In the genomic region with DNA sequence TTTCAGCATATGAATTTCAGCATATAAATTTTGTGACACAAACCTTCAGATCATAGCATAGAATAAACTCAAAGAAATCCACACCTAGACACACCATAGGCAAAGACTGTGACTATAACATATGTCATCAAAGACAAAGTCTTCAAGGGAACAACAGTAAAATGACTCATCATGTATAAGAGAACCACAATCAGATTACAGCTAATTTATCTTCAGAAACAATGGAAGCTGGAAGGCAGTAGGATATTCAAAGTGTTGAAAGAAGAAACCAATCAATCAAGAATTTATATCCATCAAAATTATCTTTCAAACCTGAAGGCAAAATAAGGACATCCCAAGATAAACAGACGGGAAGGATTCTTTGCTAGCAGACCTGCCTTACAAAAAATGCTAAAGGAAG, we compare ENCODE assay signal across 22 cellular contexts. TPM values are rescaled to one million over a fixed set of nuclear protein-coding genes. Genes with fewer than 3 reads are reported as not detected.
A peak's percentile ranks its signal among the peaks of the same experiment; 100 is the strongest.
DNase-seq lines count a peak whose midpoint lies in the region; ATAC-seq, FAIRE-seq and TF ChIP-seq lines count a peak whose summit lies in the region.
"Had no signal": no experiment of that assay in that cellular context is flagged by ENCODE, and none has a peak within 500 bp of the region (broad histone marks: within the 10 kb centered on the region; RNA-seq: fewer than 3 reads in every experiment).

No MANE protein-coding gene starts in this region.

- H3K9me3 Mint-ChIP-seq in Caco-2 (ENCODE audit: unreplicated experiment): no peaks in the 10 kb centered on the region
- H3K9me3 Mint-ChIP-seq: immature natural killer cell had no signal

- peaks cover 8% of the 10 kb centered on the region for H3F3A ChIP-seq in PC-3 (ENCODE audit: low read length, unreplicated experiment)

- TF ChIP-seq RAD21 in HepG2 (CRISPR knock-in tag; IDR thresholded peaks at IDR 0.05): no peak

- ATAC-seq in HepG2: no peak
- no peak for ATAC-seq in right lobe of liver
- peak; percentile 98 for ATAC-seq in PC-3
- no peak for ATAC-seq in HG02840 (IDR thresholded peaks at IDR 0.05; ENCODE audit: low FRiP score, unreplicated experiment)
- ATAC-seq: GM12878; lower lobe of right lung; naive thymus-derived CD4-positive, alpha-beta T cell had no signal

- no peak overlapping the region for H3K27ac Mint-ChIP-seq in Caco-2 (ENCODE audit: unreplicated experiment)
- H3K27ac Mint-ChIP-seq: immature natural killer cell; naive thymus-derived CD4-positive, alpha-beta T cell had no signal

- BruUV-seq in HepG2 (replicated peaks; lab: Mats Ljungman, UMichigan) (no TSS peak), PC-3 (replicated peaks; lab: Mats Ljungman, UMichigan) (no TSS peak), Caco-2 (replicated peaks; lab: Mats Ljungman, UMichigan) (no TSS peak)

- H3K4me1 ChIP-seq in HepG2 (ENCODE audit: insufficient read depth, low read length): peaks cover 59% of the 10 kb centered on the region
- no peaks in the 10 kb centered on the region for H3K4me1 ChIP-seq in right lobe of liver
- H3K4me1 ChIP-seq in PC-3 (ENCODE audit: insufficient read depth, low read length): peaks cover 5% of the 10 kb centered on the region
- H3K4me1 ChIP-seq in Caco-2: no peaks in the 10 kb centered on the region
- H3K4me1 ChIP-seq: lower lobe of right lung, parathyroid adenoma, SJCRH30 had no signal

- H3K9ac ChIP-seq in HepG2 (ENCODE audit: insufficient read depth, low read depth, low read length): no peak overlapping the region
- H3K9ac ChIP-seq in PC-3 (ENCODE audit: low read length): no peak overlapping the region
- H3K9ac ChIP-seq: parathyroid adenoma had no signal

- H3K79me2 ChIP-seq in HepG2 (ENCODE audit: insufficient read depth, low read length): no peaks in the 10 kb centered on the region
- H3K79me2 ChIP-seq in PC-3 (ENCODE audit: low read length): no peaks in the 10 kb centered on the region
- H3K79me2 ChIP-seq: parathyroid adenoma had no signal

- CTCF ChIA-PET in HepG2 (lab: Yijun Ruan, JAX; ENCODE audit: low intra/inter-chr PET ratio, low total read pairs) (no interaction called here), PC-3 (lab: Charles Lee) (no interaction called here), Caco-2 (lab: Charles Lee) (no interaction called here)

- H4K20me1 ChIP-seq in HepG2 (ENCODE audit: insufficient read depth, low read length) (no peaks in the 10 kb centered on the region), PC-3 (ENCODE audit: low read length) (no peaks in the 10 kb centered on the region)

- TF ChIP-seq CTCF in HepG2 (CRISPR knock-in tag; IDR thresholded peaks at IDR 0.05) (no peak), right lobe of liver (IDR thresholded peaks at IDR 0.05) (no peak), PC-3 (conservative IDR thresholded peaks at IDR 0.05; ENCODE audit: low read depth, low read length) (no peak), GM10266 (IDR thresholded peaks at IDR 0.05; ENCODE audit: control insufficient read depth, insufficient read depth, low read depth, missing control alignments) (no peak), Caco-2 (IDR thresholded peaks at IDR 0.05; ENCODE audit: insufficient read depth in 1 of 2, low read depth in 1 of 2, low read length in 1 of 2, severe bottlenecking in 1 of 2, unreplicated experiment in 1 of 2) (no peak), brain microvascular endothelial cell (IDR thresholded peaks at IDR 0.05; ENCODE audit: low read depth, low read length, missing control alignments) (no peak)

- no peaks in the 10 kb centered on the region for H3K9me3 ChIP-seq in HepG2 (ENCODE audit: low read length)
- no peaks in the 10 kb centered on the region for H3K9me3 ChIP-seq in right lobe of liver
- peaks cover 8% of the 10 kb centered on the region; the same call in 1 of the 2 replicates for H3K9me3 ChIP-seq in PC-3 (ENCODE audit: low read length)
- no peaks in the 10 kb centered on the region for H3K9me3 ChIP-seq in Caco-2
- H3K9me3 ChIP-seq: lower lobe of right lung, SJCRH30 had no signal

- in situ Hi-C loops in HepG2 (cut with HindIII; ENCODE audit: extremely low pct_ligation_motif_present, low pct_unique_long_range_greater_than_20kb) (no loop called here), brain microvascular endothelial cell (cut with HindIII; ENCODE audit: low pct_ligation_motif_present, low sequenced_read_pairs) (no loop called here)

- DNase-seq in HepG2 (ENCODE audit: low spot score) (no peak), right lobe of liver (no peak), PC-3 (peak; percentile 77), epithelial cell of prostate (ENCODE audit: low read depth, low spot score) (peak; percentile 45), GM10266 (ENCODE audit: extremely low spot score) (no peak), Caco-2 (no peak), brain microvascular endothelial cell (no peak)
- DNase-seq: activated CD8-positive, alpha-beta memory T cell treated with anti-CD3 and anti-CD28 coated beads, Interleukin-2, amount 50 U/mL, for 4 hours; activated naive CD4-positive, alpha-beta T cell; erythroblast; head of caudate nucleus; immature natural killer cell; KG1; lower lobe of right lung; naive thymus-derived CD4-positive, alpha-beta T cell; NCI-H146; SJCRH30 had no signal

- H3K36me3 ChIP-seq in HepG2 (replicated peaks in 1 of 2; ENCODE audit: control insufficient read depth in 1 of 2, insufficient read depth in 2 of 2, low read length in 2 of 2) (no peaks in the 10 kb centered on the region), right lobe of liver (no peaks in the 10 kb centered on the region), PC-3 (ENCODE audit: low read depth, low read length) (no peaks in the 10 kb centered on the region), Caco-2 (ENCODE audit: control insufficient read depth, insufficient read depth, low read length) (no peaks in the 10 kb centered on the region), brain microvascular endothelial cell (replicated peaks) (no peaks in the 10 kb centered on the region)
- H3K36me3 ChIP-seq: lower lobe of right lung, SJCRH30 had no signal

- H3K4me3 ChIP-seq in HepG2 (replicated peaks in 1 of 3; ENCODE audit: insufficient read depth in 1 of 3, low read depth in 2 of 3, low read length in 3 of 3): no peak overlapping the region
- H3K4me3 ChIP-seq in right lobe of liver: no peak overlapping the region
- H3K4me3 ChIP-seq in PC-3 (ENCODE audit: low read length): no peak overlapping the region
- no peak overlapping the region for H3K4me3 ChIP-seq in Caco-2 (ENCODE audit: low read depth, low read length)
- no peak overlapping the region for H3K4me3 ChIP-seq in brain microvascular endothelial cell (ENCODE audit: low read depth, low read length)
- H3K4me3 ChIP-seq: GM12878, lower lobe of right lung, SJCRH30, skin epidermis had no signal

- H3K9me2 ChIP-seq in PC-3 (replicated peaks; ENCODE audit: low read length): no peaks in the 10 kb centered on the region

- H3K27me3 Mint-ChIP-seq in Caco-2 (ENCODE audit: insufficient read depth, unreplicated experiment): no peaks in the 10 kb centered on the region

- POLR2A ChIA-PET in HepG2 (lab: Yijun Ruan, JAX): interaction anchor here (2.8 kb wide), 1 partner anchor 62 kb away, joined by 16 read pairs; no protein-coding TSS in a partner anchor
- POLR2A ChIA-PET in PC-3 (lab: Charles Lee; ENCODE audit: unreplicated experiment): interaction anchor here (0.6 kb wide), 1 partner anchor 62 kb away, joined by 3 read pairs; no protein-coding TSS in a partner anchor
- POLR2A ChIA-PET in Caco-2 (lab: Charles Lee): no interaction called here

- H3K4me2 ChIP-seq in HepG2 (ENCODE audit: low read depth, low read length) (no peak overlapping the region), PC-3 (ENCODE audit: low read length) (no peak overlapping the region)

- TF ChIP-seq POLR2A in HepG2 (IDR thresholded peaks at IDR 0.05; ENCODE audit: insufficient read depth in 1 of 2, low read depth in 2 of 2, low read length in 2 of 2): no peak
- no peak for TF ChIP-seq POLR2A in right lobe of liver (IDR thresholded peaks at IDR 0.05)

- intact Hi-C loops in HepG2 (cut with micrococcal nuclease; ENCODE audit: unreplicated experiment): no loop called here
- intact Hi-C loops in right lobe of liver (cut with DNase I): no loop called here
- intact Hi-C loops in PC-3 (cut with micrococcal nuclease): loop anchor here (1.0 to 2.0 kb wide), 2 partner anchors 8 to 63 kb away; no protein-coding TSS in a partner anchor
- intact Hi-C loops in Caco-2 (cut with micrococcal nuclease; ENCODE audit: unreplicated experiment): no loop called here

- no peak overlapping the region for H3K4me3 Mint-ChIP-seq in Caco-2 (ENCODE audit: unreplicated experiment)
- H3K4me3 Mint-ChIP-seq: immature natural killer cell; naive thymus-derived CD4-positive, alpha-beta T cell had no signal

- H3K4me1 Mint-ChIP-seq in Caco-2 (ENCODE audit: low read depth, unreplicated experiment): no peaks in the 10 kb centered on the region
- H3K4me1 Mint-ChIP-seq: immature natural killer cell; naive thymus-derived CD4-positive, alpha-beta T cell had no signal

- H3K27me3 ChIP-seq in HepG2 (ENCODE audit: control insufficient read depth in 1 of 2, insufficient read depth in 2 of 2, low read length in 2 of 2) (no peaks in the 10 kb centered on the region), right lobe of liver (no peaks in the 10 kb centered on the region), PC-3 (ENCODE audit: low read length) (no peaks in the 10 kb centered on the region), Caco-2 (replicated peaks; ENCODE audit: control insufficient read depth, insufficient read depth, low read length) (no peaks in the 10 kb centered on the region), brain microvascular endothelial cell (replicated peaks) (no peaks in the 10 kb centered on the region)
- H3K27me3 ChIP-seq: SJCRH30 had no signal

- no peak overlapping the region for H3K27ac ChIP-seq in HepG2 (ENCODE audit: extremely low read length, insufficient read depth, low read length)
- no peak overlapping the region for H3K27ac ChIP-seq in right lobe of liver
- peak overlapping the region; percentile 75 for H3K27ac ChIP-seq in PC-3 (ENCODE audit: low read length)
- peak overlapping the region; percentile 68 for H3K27ac ChIP-seq in epithelial cell of prostate
- no peak overlapping the region for H3K27ac ChIP-seq in brain microvascular endothelial cell
- H3K27ac ChIP-seq: lower lobe of right lung, parathyroid adenoma, SJCRH30, skin epidermis had no signal

- H2AFZ ChIP-seq in HepG2 (ENCODE audit: low read length): no peak overlapping the region
- H2AFZ ChIP-seq in PC-3 (ENCODE audit: low read length): no peak overlapping the region
- H2AFZ ChIP-seq: parathyroid adenoma had no signal

- no peaks in the 10 kb centered on the region for H3K36me3 Mint-ChIP-seq in Caco-2 (ENCODE audit: insufficient read depth, unreplicated experiment)
- H3K36me3 Mint-ChIP-seq: immature natural killer cell had no signal

- WGBS in HepG2 (ENCODE audit: low lambda C conversion rate): 95% methylated on average over 1 of the region's 1 CpG
- 69% methylated on average over 1 of the region's 1 CpG for WGBS in right lobe of liver (ENCODE audit: insufficient coverage, low coverage, low lambda C conversion rate, missing lambda C conversion rate)

- FAIRE-seq in HepG2 (lab: Jason Lieb, UNC): no peak
- FAIRE-seq: GM12878 had no signal

- TF ChIP-seq EP300 in HepG2 (IDR thresholded peaks at IDR 0.05; ENCODE audit: low read depth in 2 of 2, low read length in 2 of 2) (no peak), HepG2 (CRISPR knock-in tag; IDR thresholded peaks at IDR 0.05; ENCODE audit: borderline replicate concordance) (no peak)

RNA-seq across cellular contexts. Expression of a gene that starts 29.0 kb away (rescaled TPM):
- total RNA-seq in HepG2 (2016; rRNA removed; fragmentation: Illumina TruSeq; extraction: Trizol) (48.2 and 95.5 TPM in 2 replicates), right lobe of liver (10 to 100 TPM in 1 of 6 experiments, 1 to 10 TPM in 2, not detected in 3; 1.7 to 13.4 (median 3.8) TPM), PC-3 (2014; rRNA removed) (not detected in 2 replicates), Caco-2 (2022) (not detected in 2 replicates)
- 20.1 and 21.5 TPM in 2 replicates for total RNA-seq in HepG2 (2016; cell fraction: cytosol; rRNA removed; fragmentation: Illumina TruSeq; extraction: Trizol; ENCODE audit: low read depth)
- 42.8 and 103 TPM in 2 replicates for total RNA-seq in HepG2 (2016; cell fraction: insoluble cytoplasmic fraction; rRNA removed; fragmentation: Illumina TruSeq; extraction: Trizol)
- 36.0 and 50.6 TPM in 2 replicates for total RNA-seq in HepG2 (2016; cell fraction: membrane; rRNA removed; fragmentation: Illumina TruSeq; extraction: Trizol)
- total RNA-seq in HepG2 (2016; cell fraction: nucleus; rRNA removed; fragmentation: Illumina TruSeq; extraction: Trizol): 89.0 and 105 TPM in 2 replicates
- polyA plus RNA-seq in HepG2 (2011; rRNA removed): 312 and 395 TPM in 2 replicates
- polyA plus RNA-seq in HepG2 (2011; cell fraction: cytosol; rRNA removed): 265 and 361 TPM in 2 replicates
- 341 and 399 TPM in 2 replicates for polyA plus RNA-seq in HepG2 (2011; cell fraction: nucleus; rRNA removed)
- 757 and 768 TPM in 2 replicates for polyA plus RNA-seq in HepG2 (2012)
- 47.2 and 71.3 TPM in 2 replicates for polyA plus RNA-seq in HepG2 (2016; cell fraction: cytosol; fragmentation: Illumina TruSeq; extraction: Trizol; ENCODE audit: low read depth)
- 105 and 121 TPM in 2 replicates for polyA plus RNA-seq in HepG2 (2016; cell fraction: insoluble cytoplasmic fraction; fragmentation: Illumina TruSeq; extraction: Trizol; ENCODE audit: low read depth)
- polyA plus RNA-seq in HepG2 (2016; cell fraction: membrane; fragmentation: Illumina TruSeq; extraction: Trizol; ENCODE audit: low read depth): 59.9 and 79.2 TPM in 2 replicates
- 324 and 361 TPM in 2 replicates for polyA plus RNA-seq in HepG2 (2016; cell fraction: nucleus; fragmentation: Illumina TruSeq; extraction: Trizol; ENCODE audit: insufficient read depth, low read depth)
- 0.49 and 99.7 TPM in 2 replicates for polyA minus RNA-seq in HepG2 (2011; rRNA and poly(A)+ RNA removed; ENCODE audit: low replicate concordance)
- 86.7 and 119 TPM in 2 replicates for polyA minus RNA-seq in HepG2 (2011; cell fraction: cytosol; rRNA and poly(A)+ RNA removed)
- 18.8 and 31.0 TPM in 2 replicates for polyA minus RNA-seq in HepG2 (2011; cell fraction: nucleus; rRNA and poly(A)+ RNA removed)
- total RNA-seq: lower lobe of right lung; naive thymus-derived CD4-positive, alpha-beta T cell; T-helper 2 cell treated with Interferon-gamma antibody and Interleukin-4, amounts not matched to agents 100 ng/mL and 5 ng/mL, for 36 hours had no signal
- polyA plus RNA-seq: GM12878; immature natural killer cell; naive thymus-derived CD4-positive, alpha-beta T cell had no signal

Comparison
In these comparisons a context has a peak if more than half of its experiments do, and no peak if none do; other contexts are left out.
1. DNase-seq: peak in PC-3 (single experiment) and epithelial cell of prostate (single experiment); none in HepG2 (single experiment), right lobe of liver (0 of 3), GM10266 (single experiment), Caco-2 (0 of 2) and brain microvascular endothelial cell (single experiment).
2. H3K27ac ChIP-seq: peak in PC-3 (single experiment) and epithelial cell of prostate (single experiment); none in HepG2 (single experiment), right lobe of liver (0 of 3) and brain microvascular endothelial cell (single experiment).